In the genomic region with DNA sequence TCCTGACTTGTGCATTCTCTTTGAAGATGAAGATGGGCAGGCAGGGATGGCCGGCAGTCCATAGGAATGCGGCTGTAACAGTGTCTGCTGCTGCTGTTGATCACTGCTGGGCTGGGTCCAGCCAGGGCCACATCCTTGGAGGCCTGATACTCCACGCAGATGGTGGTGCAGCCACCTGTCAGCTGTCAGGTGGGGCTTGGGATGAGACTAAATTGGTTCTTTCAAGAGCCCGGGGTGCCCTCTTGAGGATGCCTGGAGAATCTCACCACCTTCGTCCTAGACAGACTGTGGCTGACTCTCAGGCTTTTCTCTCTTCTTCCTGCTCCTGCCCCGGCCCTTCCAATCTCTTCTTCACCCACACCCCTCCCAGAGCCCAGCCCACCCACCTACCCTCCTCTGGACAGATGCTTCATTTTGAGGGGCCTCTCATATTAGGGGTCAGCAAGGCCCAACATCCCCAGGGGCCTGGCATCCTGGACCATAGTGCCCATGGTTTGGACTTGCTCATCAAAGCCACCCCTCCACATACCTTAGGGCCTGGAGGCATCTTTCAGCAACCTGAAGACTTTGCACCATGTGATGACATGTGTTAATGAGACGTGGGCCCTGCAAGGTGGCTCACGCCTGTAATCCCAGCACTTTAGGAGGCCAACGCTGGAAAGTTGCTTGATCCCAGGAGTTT, we compare ENCODE assay signal across 2 cellular contexts.
TF ChIP-seq lines count a peak whose summit lies in the region.

No MANE protein-coding gene starts in this region.

TF ChIP-seq in endothelial cell of umbilical vein, 7 proteins besides CTCF, POLR2A, EP300 and RAD21:
- TF ChIP-seq GATA2 (IDR thresholded peaks at IDR 0.05; ENCODE audit: insufficient read depth, insufficient read length, low read depth, low read length) (no peak), FOS (IDR thresholded peaks at IDR 0.05; ENCODE audit: borderline replicate concordance, insufficient read depth, low read length) (no peak), MYC (IDR thresholded peaks at IDR 0.05; ENCODE audit: low read depth, low read length) (no peak), JUN (IDR thresholded peaks at IDR 0.05; ENCODE audit: borderline replicate concordance, insufficient read depth, insufficient read length, low read depth) (no peak), POLR2AphosphoS5 (IDR thresholded peaks at IDR 0.05; ENCODE audit: insufficient read depth, low read depth, low read length) (no peak), EZH2 (IDR thresholded peaks at IDR 0.05; ENCODE audit: borderline replicate concordance, low read depth, low read length, severe bottlenecking) (no peak)
- TF ChIP-seq, protein P1, sequence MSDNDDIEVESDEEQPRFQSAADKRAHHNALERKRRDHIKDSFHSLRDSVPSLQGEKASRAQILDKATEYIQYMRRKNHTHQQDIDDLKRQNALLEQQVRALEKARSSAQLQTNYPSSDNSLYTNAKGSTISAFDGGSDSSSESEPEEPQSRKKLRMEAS (IDR thresholded peaks at IDR 0.05; ENCODE audit: insufficient read depth, insufficient read length) = no peak

TF ChIP-seq in neural cell, 6 proteins besides CTCF, POLR2A, EP300 and RAD21:
- TF ChIP-seq EZH2 (IDR thresholded peaks at IDR 0.05; ENCODE audit: borderline replicate concordance, insufficient read depth, low read length, poor library complexity, severe bottlenecking) = no peak
- peak; percentile 73 for TF ChIP-seq SMC3 (conservative IDR thresholded peaks at IDR 0.05; ENCODE audit: poor library complexity)
- TF ChIP-seq, protein P2, sequence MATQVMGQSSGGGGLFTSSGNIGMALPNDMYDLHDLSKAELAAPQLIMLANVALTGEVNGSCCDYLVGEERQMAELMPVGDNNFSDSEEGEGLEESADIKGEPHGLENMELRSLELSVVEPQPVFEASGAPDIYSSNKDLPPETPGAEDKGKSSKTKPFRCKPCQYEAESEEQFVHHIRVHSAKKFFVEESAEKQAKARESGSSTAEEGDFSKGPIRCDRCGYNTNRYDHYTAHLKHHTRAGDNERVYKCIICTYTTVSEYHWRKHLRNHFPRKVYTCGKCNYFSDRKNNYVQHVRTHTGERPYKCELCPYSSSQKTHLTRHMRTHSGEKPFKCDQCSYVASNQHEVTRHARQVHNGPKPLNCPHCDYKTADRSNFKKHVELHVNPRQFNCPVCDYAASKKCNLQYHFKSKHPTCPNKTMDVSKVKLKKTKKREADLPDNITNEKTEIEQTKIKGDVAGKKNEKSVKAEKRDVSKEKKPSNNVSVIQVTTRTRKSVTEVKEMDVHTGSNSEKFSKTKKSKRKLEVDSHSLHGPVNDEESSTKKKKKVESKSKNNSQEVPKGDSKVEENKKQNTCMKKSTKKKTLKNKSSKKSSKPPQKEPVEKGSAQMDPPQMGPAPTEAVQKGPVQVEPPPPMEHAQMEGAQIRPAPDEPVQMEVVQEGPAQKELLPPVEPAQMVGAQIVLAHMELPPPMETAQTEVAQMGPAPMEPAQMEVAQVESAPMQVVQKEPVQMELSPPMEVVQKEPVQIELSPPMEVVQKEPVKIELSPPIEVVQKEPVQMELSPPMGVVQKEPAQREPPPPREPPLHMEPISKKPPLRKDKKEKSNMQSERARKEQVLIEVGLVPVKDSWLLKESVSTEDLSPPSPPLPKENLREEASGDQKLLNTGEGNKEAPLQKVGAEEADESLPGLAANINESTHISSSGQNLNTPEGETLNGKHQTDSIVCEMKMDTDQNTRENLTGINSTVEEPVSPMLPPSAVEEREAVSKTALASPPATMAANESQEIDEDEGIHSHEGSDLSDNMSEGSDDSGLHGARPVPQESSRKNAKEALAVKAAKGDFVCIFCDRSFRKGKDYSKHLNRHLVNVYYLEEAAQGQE (IDR thresholded peaks at IDR 0.05; ENCODE audit: borderline replicate concordance) = no peak
- no peak for TF ChIP-seq MXI1 (conservative IDR thresholded peaks at IDR 0.05; ENCODE audit: poor library complexity, severe bottlenecking)
TF ChIP-seq in neural cell: peak in this region for 1.
